39 cellular contexts compared by ENCODE assay signal in genomic region chr11:77294040-77294439, GRCh38. TPM values are rescaled to one million over a fixed set of nuclear protein-coding genes. Genes with fewer than 3 reads are reported as not detected.
"Had no signal": no experiment of that assay in that cellular context is flagged by ENCODE, and none has a peak within 500 bp of the region (broad histone marks: within the 10 kb centered on the region; RNA-seq: fewer than 3 reads in every experiment).

No MANE protein-coding gene starts in this region.

- H3K4me3 ChIP-seq: adrenal gland, ascending aorta, body of pancreas, breast epithelium, cardiac muscle cell had no signal

- H3K36me3 ChIP-seq: adrenal gland, ascending aorta, brain microvascular endothelial cell, breast epithelium, cardiac muscle cell had no signal

- H3K27ac ChIP-seq: adrenal gland, ascending aorta, body of pancreas, brain microvascular endothelial cell, breast epithelium, cardiac muscle cell had no signal

- FAIRE-seq: astrocyte, bronchial epithelial cell had no signal

- H3K9me3 ChIP-seq: ascending aorta, body of pancreas, breast epithelium had no signal

- ATAC-seq: activated naive CD8-positive, alpha-beta T cell treated with anti-CD3 and anti-CD28 coated beads, Interleukin-2, amount 50 U/mL, for 24 hours; activated T-cell treated with anti-CD3 and anti-CD28 coated beads, Interleukin-2, amount 50 U/mL, for 4 hours; activated T-cell treated with anti-CD3 and anti-CD28 coated beads, Interleukin-2, amount 50 U/mL, for 72 hours; activated T-helper 17 cell treated with anti-CD3 and anti-CD28 coated beads, Interleukin-2, amount 50 U/mL, for 72 hours; body of pancreas had no signal

- H3K4me1 ChIP-seq: adrenal gland, ascending aorta, body of pancreas, breast epithelium had no signal

- H3K27me3 ChIP-seq: adrenal gland, ascending aorta, body of pancreas, brain microvascular endothelial cell, breast epithelium, cardiac muscle cell had no signal

- DNase-seq: activated effector memory CD4-positive, alpha-beta T cell treated with anti-CD3 and anti-CD28 coated beads, Interleukin-2, amount 50 U/mL, for 16 hours; activated effector memory CD4-positive, alpha-beta T cell treated with Interleukin-2 at 50 U/mL for 16 hours; activated gamma-delta T cell; activated gamma-delta T cell treated with Interleukin-2 at 50 U/mL for 16 hours; activated naive CD4-positive, alpha-beta T cell treated with anti-CD3 and anti-CD28 coated beads for 36 hours; activated naive CD4-positive, alpha-beta T cell treated with anti-CD3 and anti-CD28 coated beads, Interleukin-2, amount 10 ng/mL, durations not matched to agents 7 days and 5 days; activated naive CD4-positive, alpha-beta T cell treated with anti-CD3 and anti-CD28 coated beads, Interleukin-2, amount 50 U/mL, for 16 hours; activated naive CD4-positive, alpha-beta T cell treated with Interleukin-2 at 50 U/mL for 16 hours; activated naive CD8-positive, alpha-beta T cell treated with anti-CD3 and anti-CD28 coated beads for 36 hours; activated naive CD8-positive, alpha-beta T cell treated with anti-CD3 and anti-CD28 coated beads, Interleukin-2, amount 10 ng/mL, durations not matched to agents 7 days and 5 days; activated naive CD8-positive, alpha-beta T cell treated with anti-CD3 and anti-CD28 coated beads, Interleukin-2, amount 50 U/mL, for 24 hours; activated T-cell treated with anti-CD3 and anti-CD28 coated beads, Interleukin-2, amount 50 U/mL, for 1 hour; activated T-cell treated with anti-CD3 and anti-CD28 coated beads, Interleukin-2, amount 50 U/mL, for 24 hours; activated T-cell treated with anti-CD3 and anti-CD28 coated beads, Interleukin-2, amount 50 U/mL, for 4 hours; activated T-cell treated with anti-CD3 and anti-CD28 coated beads, Interleukin-2, amount 50 U/mL, for 48 hours; activated T-cell treated with anti-CD3 and anti-CD28 coated beads, Interleukin-2, amount 50 U/mL, for 72 hours; adrenal gland; amniotic stem cell; amygdala; anterior cingulate cortex; aorta; body of pancreas; brain microvascular endothelial cell; caudate nucleus; central memory CD4-positive, alpha-beta T cell; cerebellar nuclear complex had no signal

RNA-seq across cellular contexts. Expression of gene GDPD4, which starts 7.4 kb away (rescaled TPM):
- total RNA-seq: activated naive CD4-positive, alpha-beta T cell treated with anti-CD3 and anti-CD28 coated beads for 36 hours; activated naive CD4-positive, alpha-beta T cell treated with anti-CD3 and anti-CD28 coated beads, Interleukin-2, amount 50 U/mL, for 72 hours; activated naive CD8-positive, alpha-beta T cell treated with anti-CD3 and anti-CD28 coated beads for 36 hours; activated naive CD8-positive, alpha-beta T cell treated with anti-CD3 and anti-CD28 coated beads, Interleukin-2, amount 10 ng/mL, durations not matched to agents 7 days and 5 days; activated T-cell treated with anti-CD3 and anti-CD28 coated beads, Interleukin-2, amount 50 U/mL, for 4 hours; activated T-cell treated with anti-CD3 and anti-CD28 coated beads, Interleukin-2, amount 50 U/mL, for 72 hours; activated T-helper 1 cell treated with anti-CD3 and anti-CD28 coated beads, Interleukin-12 subunit alpha, Interleukin-12 subunit beta, Interleukin-2, Interleukin-4 antibody, amounts not matched to agents 30 ng/mL and 10 ng/mL and 1 ng/mL, durations not matched to agents 14 hours and 24 hours and 36 hours; activated T-helper 17 cell treated with anti-CD3 and anti-CD28 coated beads, Interleukin-2, amount 50 U/mL, for 72 hours; activated T-helper 2 cell treated with anti-CD3 and anti-CD28 coated beads, Interferon-gamma antibody, Interleukin-2, Interleukin-4, amounts not matched to agents 10 μg/mL and 5 μg/mL and 100 μg/mL, durations not matched to agents 14 hours and 24 hours and 36 hours; adrenal gland; aorta; ascending aorta; astrocyte; body of pancreas; breast epithelium; bronchial epithelial cell; cardiac muscle cell; cardiac septum; cerebellum; chondrocyte had no signal
- polyA plus RNA-seq: adipose tissue, aorta, cardiac muscle cell had no signal
